7 cellular contexts compared by ENCODE assay signal in genomic region chr12:89862511-89863331, GRCh38.
A peak's percentile ranks its signal among the peaks of the same experiment; 100 is the strongest.
DNase-seq lines count a peak whose midpoint lies in the region; ATAC-seq and TF ChIP-seq lines count a peak whose summit lies in the region.

No MANE protein-coding gene starts in this region.

- H3K36me3 ChIP-seq in naive thymus-derived CD4-positive, alpha-beta T cell (ENCODE audit: control insufficient read depth in 2 of 3, insufficient read depth in 3 of 3, low read length in 3 of 3), result no peaks in the 10 kb centered on the region

- TF ChIP-seq CTCF in chondrocyte (IDR thresholded peaks at IDR 0.05), result no peak

- peak overlapping the region; percentile 44 for H3K4me3 ChIP-seq in naive thymus-derived CD4-positive, alpha-beta T cell (ENCODE audit: low read length)

- peak overlapping the region; percentile 80 for H3K27ac Mint-ChIP-seq in chondrocyte (ENCODE audit: unreplicated experiment)
- H3K27ac Mint-ChIP-seq in naive thymus-derived CD4-positive, alpha-beta T cell, result peak overlapping the region; percentile 96 to 99 (median 98)

- H3K36me3 Mint-ChIP-seq in chondrocyte (ENCODE audit: low read depth), result peaks cover 3% of the 10 kb centered on the region
- H3K36me3 Mint-ChIP-seq in naive thymus-derived CD4-positive, alpha-beta T cell, result peaks cover 0 to 30% (median 0%) of the 10 kb centered on the region in 5 donors

- H3K4me1 Mint-ChIP-seq in chondrocyte (ENCODE audit: low read depth), result peaks cover 20% of the 10 kb centered on the region
- H3K4me1 Mint-ChIP-seq in naive thymus-derived CD4-positive, alpha-beta T cell, result peaks cover 40 to 72% (median 52%) of the 10 kb centered on the region in 7 donors

- H3K9me3 Mint-ChIP-seq in chondrocyte (ENCODE audit: low read depth), result no peaks in the 10 kb centered on the region
- peaks cover 0 to 19% (median 4%) of the 10 kb centered on the region in 11 donors for H3K9me3 Mint-ChIP-seq in naive thymus-derived CD4-positive, alpha-beta T cell

- ATAC-seq in GM18868 (IDR thresholded peaks at IDR 0.05; ENCODE audit: unreplicated experiment) (peak; percentile 65), HG02763 (IDR thresholded peaks at IDR 0.05; ENCODE audit: unreplicated experiment) (peak; percentile 67)
- ATAC-seq in naive thymus-derived CD4-positive, alpha-beta T cell, result peak; percentile 49

- POLR2A ChIA-PET in naive thymus-derived CD4-positive, alpha-beta T cell (lab: Charles Lee), result interaction anchor here (0.9 to 3.1 kb wide), 11 partner anchors 7 to 156 kb away, joined by 3 to 26 read pairs (median 5); partner anchors contain the start of gene ATP2B1

- peak; percentile 76 for DNase-seq in OCI-M1 (lab: John Stamatoyannopoulos, UW)
- DNase-seq in chondrocyte (ENCODE audit: low spot score), result no peak
- peak in 7 of 9 donors; percentile 46 to 66 (median 57) for DNase-seq in naive thymus-derived CD4-positive, alpha-beta T cell
- DNase-seq in NCI-H1436 (lab: John Stamatoyannopoulos, UW), result no peak
- DNase-seq in OCI-M2 (lab: John Stamatoyannopoulos, UW; ENCODE audit: unreplicated experiment), result no peak

- H3K4me3 Mint-ChIP-seq in chondrocyte (ENCODE audit: unreplicated experiment), result peak overlapping the region; percentile 26
- H3K4me3 Mint-ChIP-seq in naive thymus-derived CD4-positive, alpha-beta T cell, result peak overlapping the region; percentile 78 to 86 (median 82)

- CTCF ChIA-PET in naive thymus-derived CD4-positive, alpha-beta T cell (lab: Charles Lee), result no interaction called here

- no peaks in the 10 kb centered on the region for H3K9me3 ChIP-seq in naive thymus-derived CD4-positive, alpha-beta T cell (ENCODE audit: control insufficient read depth in 2 of 3, low read length in 3 of 3)

- H3K27ac ChIP-seq in naive thymus-derived CD4-positive, alpha-beta T cell (ENCODE audit: low read depth, low read length), result peak overlapping the region; percentile 87

- no peaks in the 10 kb centered on the region for H3K27me3 Mint-ChIP-seq in chondrocyte (ENCODE audit: low read depth)
- no peaks in the 10 kb centered on the region for H3K27me3 Mint-ChIP-seq in naive thymus-derived CD4-positive, alpha-beta T cell

- intact Hi-C loops in naive thymus-derived CD4-positive, alpha-beta T cell (cut with micrococcal nuclease), result loop anchor here (1.0 to 10.0 kb wide), 17 partner anchors 18 to 1720 kb away; partner anchors contain the start of genes DUSP6 (in 2 of the 2), CEP290 (in 1 of the 2), POC1B (in 1 of the 2) and TMTC3 (in 1 of the 2)

- H3K27me3 ChIP-seq in naive thymus-derived CD4-positive, alpha-beta T cell (ENCODE audit: control insufficient read depth in 2 of 2, insufficient read depth in 2 of 2, low read length in 2 of 2), result no peaks in the 10 kb centered on the region

- H3K4me1 ChIP-seq in naive thymus-derived CD4-positive, alpha-beta T cell (ENCODE audit: control insufficient read depth in 2 of 2, insufficient read depth in 2 of 2, low read length in 2 of 2), result peaks cover 23 to 30% of the 10 kb centered on the region in 2 donors

Comparison
In these comparisons a context has a peak if more than half of its experiments do, and no peak if none do; other contexts are left out.
1. DNase-seq: peak in OCI-M1 (single experiment) and naive thymus-derived CD4-positive, alpha-beta T cell (7 of 9); none in chondrocyte (single experiment), NCI-H1436 (single experiment) and OCI-M2 (single experiment).
2. Peak in every context shown above with its lines, with median percentiles within 50 percentile points of each other: ATAC-seq.